8 cellular contexts compared by ENCODE assay signal in the genomic region with DNA sequence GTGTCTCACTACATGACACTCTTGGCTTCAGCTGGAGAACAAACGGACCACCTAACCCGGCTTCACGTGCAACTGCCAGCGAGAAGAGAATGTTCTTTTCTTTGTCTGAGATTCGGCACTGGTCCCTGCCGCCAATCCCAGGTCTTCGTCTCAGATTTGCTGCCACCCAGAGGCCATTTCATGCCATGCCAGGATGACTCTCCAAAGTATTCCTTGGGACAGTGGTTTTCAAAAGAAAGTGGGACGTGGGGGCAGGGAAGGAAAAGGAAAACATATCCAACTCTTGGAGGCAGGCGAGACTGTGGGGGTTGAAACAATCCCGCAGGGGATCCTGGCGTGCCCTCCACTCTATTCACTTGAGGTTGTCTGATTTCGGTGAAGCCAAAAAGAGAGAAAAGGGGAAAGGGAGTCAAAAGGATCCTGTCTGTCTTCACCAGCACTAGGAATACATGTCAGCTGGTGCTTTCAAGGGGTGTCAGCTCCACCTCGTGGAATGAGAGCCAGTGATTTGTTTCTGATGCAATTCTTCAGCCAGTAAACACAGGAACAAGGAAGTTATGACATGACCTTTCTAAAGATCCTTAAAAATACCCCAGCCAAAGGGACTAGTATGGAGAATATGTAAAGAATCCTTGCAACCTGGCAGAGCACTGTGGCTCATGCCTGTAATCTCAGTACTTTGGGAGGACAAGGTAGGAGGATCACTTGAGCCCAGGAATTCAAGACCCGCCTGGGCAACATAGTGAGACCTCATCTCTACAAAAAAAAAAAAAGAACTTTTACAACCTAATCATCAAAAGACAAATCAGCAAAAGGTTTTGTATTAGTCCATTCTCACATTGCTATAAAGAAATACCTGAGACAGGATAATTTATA. TPM values are rescaled to one million over a fixed set of nuclear protein-coding genes. Genes with fewer than 3 reads are reported as not detected.
A peak's percentile ranks its signal among the peaks of the same experiment; 100 is the strongest.
DNase-seq lines count a peak whose midpoint lies in the region; TF ChIP-seq lines count a peak whose summit lies in the region.

No MANE protein-coding gene starts in this region.

- peak; percentile 79 for TF ChIP-seq CTCF in GM20000 (IDR thresholded peaks at IDR 0.05; ENCODE audit: extremely low read depth, missing control alignments)
- TF ChIP-seq CTCF in astrocyte of the cerebellum (IDR thresholded peaks at IDR 0.05; ENCODE audit: low read depth, low read length, missing control alignments): peak; percentile 90

- DNase-seq in DMS153 (lab: John Stamatoyannopoulos, UW): peak; percentile 62
- DNase-seq in GM20000 (ENCODE audit: low spot score): peak; percentile 62
- DNase-seq in OCI-M1 (lab: John Stamatoyannopoulos, UW): peak; percentile 82
- DNase-seq in astrocyte of the cerebellum (ENCODE audit: low read depth): peak; percentile 40
- DNase-seq in iPS DF 19.7 (ENCODE audit: low read depth, low spot score): peak; percentile 56
- no peak for DNase-seq in cerebellar nuclear complex (lab: John Stamatoyannopoulos, UW)

- 0 out of 2 replicates have a peak, but pooled peaks cover 4% of the 10 kb centered on the region for H3K9me3 ChIP-seq in HUES64 (ENCODE audit: insufficient read depth, low read depth, low read length)
- no peaks in the 10 kb centered on the region for H3K9me3 ChIP-seq in skeletal muscle satellite cell (replicated peaks; ENCODE audit: low read length)

- H3K4me1 ChIP-seq in HUES64 (ENCODE audit: insufficient read depth, low read length): peaks cover 14% of the 10 kb centered on the region
- peaks cover 32% of the 10 kb centered on the region for H3K4me1 ChIP-seq in skeletal muscle satellite cell (ENCODE audit: control insufficient read depth, insufficient read depth, low read length)

- in situ Hi-C loops in astrocyte of the cerebellum (cut with HindIII; ENCODE audit: low sequenced_read_pairs): no loop called here

- H3K36me3 ChIP-seq in HUES64 (ENCODE audit: insufficient read depth, low read length) (no peaks in the 10 kb centered on the region), skeletal muscle satellite cell (ENCODE audit: insufficient read depth, low read length) (no peaks in the 10 kb centered on the region)

- H3K9ac ChIP-seq in HUES64 (ENCODE audit: low read depth, low read length): peak overlapping the region; percentile 57; the same call in 1 of the 2 replicates
- peak overlapping the region; percentile 74 for H3K9ac ChIP-seq in skeletal muscle satellite cell (ENCODE audit: low read depth, low read length)

- H3K4me2 ChIP-seq in skeletal muscle satellite cell (ENCODE audit: low read length): peak overlapping the region; percentile 83

- 12% methylated on average over 14 of the region's 14 CpGs for WGBS in HUES64

- H3K27me3 ChIP-seq in HUES64 (ENCODE audit: insufficient read depth, low read length) (peaks cover 14% of the 10 kb centered on the region), skeletal muscle satellite cell (ENCODE audit: control insufficient read depth, insufficient read depth, low read length) (no peaks in the 10 kb centered on the region)

- H3K27ac ChIP-seq in HUES64 (ENCODE audit: low read depth, low read length): peak overlapping the region; percentile 32; the same call in 1 of the 2 replicates

- H3K4me3 ChIP-seq in HUES64 (ENCODE audit: low read length) (peak overlapping the region; percentile 33), astrocyte of the cerebellum (ENCODE audit: low read depth, low read length) (no peak overlapping the region), skeletal muscle satellite cell (ENCODE audit: low read length) (peak overlapping the region; percentile 53)

RNA-seq across cellular contexts. Expression of a gene that starts 41.0 kb away (rescaled TPM):
- 26.6 TPM for polyA plus RNA-seq in HUES64 (2013, experiment 1 of 2)
- 21.2 TPM for polyA plus RNA-seq in HUES64 (2013, experiment 2 of 2)
- total RNA-seq in skeletal muscle satellite cell (2012; rRNA removed): not detected in 2 replicates

RNA-seq across cellular contexts. Expression of a gene that starts 46.7 kb away (rescaled TPM):
- polyA plus RNA-seq in HUES64 (2013, experiment 1 of 2): 76.8 TPM
- polyA plus RNA-seq in HUES64 (2013, experiment 2 of 2): 83.7 TPM
- total RNA-seq in skeletal muscle satellite cell (2012; rRNA removed): 48.2 and 67.3 TPM in 2 replicates

RNA-seq across cellular contexts. Expression of a gene that starts 57.6 kb away (rescaled TPM):
- 233 TPM for polyA plus RNA-seq in HUES64 (2013, experiment 1 of 2)
- polyA plus RNA-seq in HUES64 (2013, experiment 2 of 2): 249 TPM
- total RNA-seq in skeletal muscle satellite cell (2012; rRNA removed): 74.0 and 75.1 TPM in 2 replicates

Comparison
In these comparisons a context has a peak if more than half of its experiments do, and no peak if none do; other contexts are left out.
1. DNase-seq: peak in DMS153 (single experiment), GM20000 (single experiment), OCI-M1 (single experiment), astrocyte of the cerebellum (single experiment) and iPS DF 19.7 (single experiment); none in cerebellar nuclear complex (0 of 2).